13 cellular contexts compared by ENCODE assay signal in genomic region chr9:108039491-108039890, GRCh38.
"Had no signal": no experiment of that assay in that cellular context is flagged by ENCODE, and none has a peak within 500 bp of the region (broad histone marks: within the 10 kb centered on the region; RNA-seq: fewer than 3 reads in every experiment).

No MANE protein-coding gene starts in this region.

- H2AFZ ChIP-seq: hepatocyte had no signal

- H3K27ac ChIP-seq: hepatocyte, lower lobe of right lung, neutrophil, tibial artery, vagina had no signal

- H3K36me3 ChIP-seq: lower lobe of right lung, neutrophil, tibial artery, vagina had no signal

- ATAC-seq: lower lobe of right lung; naive thymus-derived CD4-positive, alpha-beta T cell; right cardiac atrium had no signal

- H3K4me3 ChIP-seq: hepatocyte, lower lobe of right lung, smooth muscle cell, tibial artery, vagina had no signal

- DNase-seq: activated CD4-positive, alpha-beta memory T cell treated with anti-CD3 and anti-CD28 coated beads for 36 hours; activated gamma-delta T cell; activated naive CD8-positive, alpha-beta T cell treated with anti-CD3 and anti-CD28 coated beads for 36 hours; activated T-cell treated with anti-CD3 and anti-CD28 coated beads, Interleukin-2, amount 50 U/mL, for 48 hours; aorta; lower lobe of right lung; naive thymus-derived CD4-positive, alpha-beta T cell; right cardiac atrium; tibial artery had no signal

- H3K4me2 ChIP-seq: hepatocyte, smooth muscle cell had no signal

- H3K27me3 ChIP-seq: hepatocyte, neutrophil, tibial artery, vagina had no signal

- H3K79me2 ChIP-seq: hepatocyte had no signal

- H3K4me1 ChIP-seq: lower lobe of right lung had no signal

- H3K9me3 ChIP-seq: lower lobe of right lung, neutrophil had no signal
